ENCODE assay signal across 1 cellular context in the genomic region with DNA sequence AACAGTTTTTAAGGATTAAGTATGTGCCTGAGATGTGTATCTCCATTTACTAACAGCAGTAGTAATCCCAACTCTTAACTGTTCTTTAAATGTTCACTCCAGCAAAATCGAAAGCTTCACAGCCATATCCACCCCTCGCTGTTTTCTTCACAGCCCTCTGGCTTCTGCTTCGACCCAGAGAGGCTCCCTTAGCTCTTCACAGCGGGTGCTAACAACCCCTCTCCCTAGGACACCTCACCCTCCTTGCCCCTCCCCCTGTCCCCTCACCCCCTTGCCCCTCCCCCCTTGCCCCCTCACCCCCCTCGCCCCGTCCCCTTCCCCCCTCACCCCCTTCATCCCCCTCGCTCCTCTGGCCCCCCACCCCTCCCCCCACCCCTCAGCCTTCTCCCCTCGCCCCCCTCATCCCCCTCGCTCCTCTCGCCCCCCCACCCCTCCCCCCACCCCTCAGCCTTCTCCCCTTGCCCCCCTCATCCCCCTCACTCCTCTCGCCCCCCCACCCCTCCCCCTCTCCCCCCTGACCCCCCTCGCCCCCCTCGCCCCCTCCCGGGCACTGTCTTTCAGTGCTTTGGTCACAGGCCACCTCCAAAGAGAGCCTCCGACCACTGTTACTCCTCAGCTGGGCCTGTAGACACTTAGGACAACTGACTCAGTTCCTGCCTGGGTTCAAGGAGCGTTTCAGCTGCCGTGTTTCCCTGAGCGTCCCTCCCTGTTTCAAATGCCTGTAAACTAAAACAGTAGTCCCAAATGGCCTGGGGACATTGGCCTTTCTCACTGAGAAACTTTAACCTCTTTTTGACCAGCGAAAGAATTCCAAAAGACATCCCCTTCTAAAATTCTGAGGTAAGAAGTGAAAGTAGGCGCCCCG.
TF ChIP-seq lines count a peak whose summit lies in the region.

No MANE protein-coding gene starts in this region.

TF ChIP-seq in H1, 55 proteins besides CTCF, POLR2A, EP300 and RAD21:
- TF ChIP-seq RNF2 (IDR thresholded peaks at IDR 0.05; ENCODE audit: borderline replicate concordance, low read depth, low read length, missing control alignments, poor library complexity, severe bottlenecking) (no peak), GTF2F1 (IDR thresholded peaks at IDR 0.05; ENCODE audit: borderline replicate concordance, low read depth, low read length) (no peak), NRF1 (IDR thresholded peaks at IDR 0.05; ENCODE audit: low read depth, low read length) (no peak), ASH2L (IDR thresholded peaks at IDR 0.05; ENCODE audit: low read length) (no peak), BCL11A (IDR thresholded peaks at IDR 0.05; ENCODE audit: low read depth in 2 of 2, low read length in 2 of 2) (no peak), RFX5 (IDR thresholded peaks at IDR 0.05; ENCODE audit: borderline replicate concordance, low read depth, low read length) (no peak), CEBPB (IDR thresholded peaks at IDR 0.05; ENCODE audit: low read depth, low read length) (no peak)
- TF ChIP-seq, protein P1, sequence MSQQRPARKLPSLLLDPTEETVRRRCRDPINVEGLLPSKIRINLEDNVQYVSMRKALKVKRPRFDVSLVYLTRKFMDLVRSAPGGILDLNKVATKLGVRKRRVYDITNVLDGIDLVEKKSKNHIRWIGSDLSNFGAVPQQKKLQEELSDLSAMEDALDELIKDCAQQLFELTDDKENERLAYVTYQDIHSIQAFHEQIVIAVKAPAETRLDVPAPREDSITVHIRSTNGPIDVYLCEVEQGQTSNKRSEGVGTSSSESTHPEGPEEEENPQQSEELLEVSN (IDR thresholded peaks at IDR 0.05), result no peak
